In genomic region chr9:111036946-111037743, GRCh38 we compare ENCODE assay signal across 10 cellular contexts. TPM values are rescaled to one million over a fixed set of nuclear protein-coding genes. Genes with fewer than 3 reads are reported as not detected.
DNase-seq lines count a peak whose midpoint lies in the region; ATAC-seq, FAIRE-seq and TF ChIP-seq lines count a peak whose summit lies in the region.
"Had no signal": no experiment of that assay in that cellular context is flagged by ENCODE, and none has a peak within 500 bp of the region (broad histone marks: within the 10 kb centered on the region; RNA-seq: fewer than 3 reads in every experiment).

No MANE protein-coding gene starts in this region.

- H3K4me1 ChIP-seq in ascending aorta (peaks cover 0 to 18% of the 10 kb centered on the region in 2 donors), spleen (peaks cover 5 to 42% (median 20%) of the 10 kb centered on the region in 6 donors)

- TF ChIP-seq CTCF in ascending aorta (IDR thresholded peaks at IDR 0.05) = no peak
- no peak for TF ChIP-seq CTCF in spleen (IDR thresholded peaks at IDR 0.05 in 8 of 11, conservative IDR thresholded peaks at IDR 0.05 in 3 of 11)

- DNase-seq in DMS 273 (lab: John Stamatoyannopoulos, UW; ENCODE audit: unreplicated experiment) (peak; percentile 62), DMS 273 treated with DMSO at 0.1 percent for 48 hours (lab: John Stamatoyannopoulos, UW) (no peak), ascending aorta (ENCODE audit: low spot score in 2 of 2) (no peak), spleen (no peak), SIG-M5 treated with dmso at 0.1 percent for 504 hours (lab: John Stamatoyannopoulos, UW; ENCODE audit: unreplicated experiment) (no peak)
- DNase-seq in activated naive CD4-positive, alpha-beta T cell treated with anti-CD3 and anti-CD28 coated beads, Interleukin-2, amount 50 U/mL, for 16 hours = no peak

- ATAC-seq in GM19324 (IDR thresholded peaks at IDR 0.05; ENCODE audit: low FRiP score, unreplicated experiment) = no peak

- H3K4me3 ChIP-seq in ascending aorta (peak overlapping the region; percentile 73 to 81), spleen (peak overlapping the region; percentile 17 to 69 (median 38))

- TF ChIP-seq POLR2A in spleen (IDR thresholded peaks at IDR 0.05) = no peak

- H3K27me3 ChIP-seq in ascending aorta (no peaks in the 10 kb centered on the region), spleen (replicated peaks in 1 of 7) (peaks cover 0 to 78% (median 41%) of the 10 kb centered on the region in 7 donors)

- 21 to 23% (median 21%) methylated on average over 22 to 23 of the region's 23 CpGs for WGBS in spleen, 5 donors

- H3K9me3 ChIP-seq in ascending aorta = no peaks in the 10 kb centered on the region
- H3K9me3 ChIP-seq in spleen = no peaks in the 10 kb centered on the region

- intact Hi-C loops in ascending aorta (cut with DNase I) (loop anchor here (2.0 to 5.0 kb wide), 5 partner anchors 40 to 400 kb away; no protein-coding TSS in a partner anchor), spleen (cut with DNase I; ENCODE audit: low total_unique reads) (no loop called here)

- H3K36me3 ChIP-seq in ascending aorta = no peaks in the 10 kb centered on the region
- H3K36me3 ChIP-seq in spleen = no peaks in the 10 kb centered on the region

- H3K27ac ChIP-seq in ascending aorta = peak overlapping the region; percentile 91 to 95
- peak overlapping the region in 7 of 8 donors; percentile 77 to 88 (median 84) for H3K27ac ChIP-seq in spleen
- H3K27ac ChIP-seq: 22Rv1 had no signal

- FAIRE-seq in islet of Langerhans (lab: Jason Lieb, UNC) = peak; percentile 30

RNA-seq across cellular contexts. Expression of gene LPAR1, which starts 1.1 kb away (rescaled TPM):
- total RNA-seq in ascending aorta (35.4 TPM), spleen (10 to 100 TPM; 22.5 to 63.8 (median 35.7) TPM)
- 10 to 100 TPM in 2 of 3 donors, 1 to 10 TPM in 1; 8.1 to 14.4 (median 12.9) TPM for polyA plus RNA-seq in spleen
- total RNA-seq: T-helper 2 cell treated with Interferon-gamma antibody and Interleukin-4, amounts not matched to agents 100 ng/mL and 5 ng/mL, for 36 hours had no signal
